7 cellular contexts compared by ENCODE assay signal in genomic region chr1:143831479-143832378, GRCh38.
A peak's percentile ranks its signal among the peaks of the same experiment; 100 is the strongest.
DNase-seq lines count a peak whose midpoint lies in the region; ATAC-seq, FAIRE-seq and TF ChIP-seq lines count a peak whose summit lies in the region.
"Not testable (repeated sequence)": the region's sequence is repeated elsewhere in the genome, so short reads cannot be mapped to it uniquely, and the experiment has no call there.

No MANE protein-coding gene starts in this region.

- not testable (repeated sequence) for H3K79me2 ChIP-seq in K562 (ENCODE audit: control insufficient read depth, insufficient read depth, low read length)

- H3K4me2 ChIP-seq in K562 (ENCODE audit: insufficient read depth, low read length): not testable (repeated sequence)

- not testable (repeated sequence) for H3K9me1 ChIP-seq in K562 (ENCODE audit: control insufficient read depth, insufficient read depth, low read length)

- H3K9me3 Mint-ChIP-seq in activated T-helper 17 cell treated with anti-CD3 and anti-CD28 coated beads, Interleukin-2, amount 50 U/mL, for 72 hours; stimulated activated naive B cell treated with anti-CD40 and anti-IgM and Interleukin-4, amounts not matched to agents 10 μg/mL and 1 μg/mL and 100 μg/mL, for 72 hours: not testable (repeated sequence)

- ATAC-seq in HG02885 (IDR thresholded peaks at IDR 0.05; ENCODE audit: poor library complexity, unreplicated experiment) (peak; percentile 80), K562 (peak; percentile 37; the same call in 2 of the 3 replicates)
- peak; percentile 85 for ATAC-seq in activated T-helper 17 cell treated with anti-CD3 and anti-CD28 coated beads, Interleukin-2, amount 50 U/mL, for 72 hours (replicated peaks)
- peak; percentile 18 to 53 for ATAC-seq in stimulated activated naive B cell treated with anti-CD40 and anti-IgM and Interleukin-4, amounts not matched to agents 10 μg/mL and 1 μg/mL and 100 μg/mL, for 72 hours (replicated peaks)

- not testable (repeated sequence) for H3K4me3 ChIP-seq in K562
- H3K4me3 ChIP-seq in iPS-15b (ENCODE audit: low read depth, low read length): peak overlapping the region; percentile 30

- not testable (repeated sequence) for H3K9ac ChIP-seq in K562 (ENCODE audit: insufficient read depth in 1 of 2, low read depth in 2 of 2, low read length in 2 of 2); iPS-15b (ENCODE audit: low read depth, low read length)

- POLR2A ChIA-PET in K562 (lab: Yijun Ruan, JAX): not testable (repeated sequence)

- in situ Hi-C loops in K562 (cut with MboI): not testable (repeated sequence)

- TF ChIP-seq RAD21 in K562 (CRISPR knock-in tag; conservative IDR thresholded peaks at IDR 0.05 in 1 of 2, IDR thresholded peaks at IDR 0.05 in 1 of 2): not testable (repeated sequence)

- H3K4me3 Mint-ChIP-seq in activated T-helper 17 cell treated with anti-CD3 and anti-CD28 coated beads, Interleukin-2, amount 50 U/mL, for 72 hours; stimulated activated naive B cell treated with anti-CD40 and anti-IgM and Interleukin-4, amounts not matched to agents 10 μg/mL and 1 μg/mL and 100 μg/mL, for 72 hours: not testable (repeated sequence)

- peak; percentile 17 for DNase-seq in NCI-H69 (lab: John Stamatoyannopoulos, UW)
- DNase-seq in activated CD4-positive, alpha-beta T cell treated with anti-CD3 and anti-CD28 coated beads for 48 hours: peak; percentile 8
- DNase-seq in K562 (ENCODE audit: extremely low read depth in 1 of 4, low spot score in 3 of 4); stimulated activated naive B cell treated with anti-CD40 and anti-IgM and Interleukin-4, amounts not matched to agents 10 μg/mL and 1 μg/mL and 100 μg/mL, for 72 hours: not testable (repeated sequence)

- not testable (repeated sequence) for TF ChIP-seq EP300 in K562 (IDR thresholded peaks at IDR 0.05; ENCODE audit: low read length)

- WGBS in K562 (ENCODE audit: insufficient coverage, low coverage, missing lambda C conversion rate): 17% methylated on average over 15 of the region's 34 CpGs

- not testable (repeated sequence) for TF ChIP-seq CTCF in K562 (IDR thresholded peaks at IDR 0.05 in 2 of 3, conservative IDR thresholded peaks at IDR 0.05 in 1 of 3; ENCODE audit: insufficient read depth in 2 of 3, low read depth in 1 of 3, low read length in 3 of 3)

- not testable (repeated sequence) for H3K27me3 Mint-ChIP-seq in activated T-helper 17 cell treated with anti-CD3 and anti-CD28 coated beads, Interleukin-2, amount 50 U/mL, for 72 hours; stimulated activated naive B cell treated with anti-CD40 and anti-IgM and Interleukin-4, amounts not matched to agents 10 μg/mL and 1 μg/mL and 100 μg/mL, for 72 hours

- not testable (repeated sequence) for H3K36me3 Mint-ChIP-seq in activated T-helper 17 cell treated with anti-CD3 and anti-CD28 coated beads, Interleukin-2, amount 50 U/mL, for 72 hours (ENCODE audit: low read depth); stimulated activated naive B cell treated with anti-CD40 and anti-IgM and Interleukin-4, amounts not matched to agents 10 μg/mL and 1 μg/mL and 100 μg/mL, for 72 hours

- H3K36me3 ChIP-seq in K562 (ENCODE audit: control insufficient read depth, insufficient read depth, low read length); iPS-15b (ENCODE audit: control insufficient read depth, insufficient read depth, low read length): not testable (repeated sequence)

- not testable (repeated sequence) for H3K4me1 Mint-ChIP-seq in activated T-helper 17 cell treated with anti-CD3 and anti-CD28 coated beads, Interleukin-2, amount 50 U/mL, for 72 hours; stimulated activated naive B cell treated with anti-CD40 and anti-IgM and Interleukin-4, amounts not matched to agents 10 μg/mL and 1 μg/mL and 100 μg/mL, for 72 hours

- CTCF ChIA-PET in K562 (lab: Yijun Ruan, JAX; ENCODE audit: low intra/inter-chr PET ratio): not testable (repeated sequence)

- not testable (repeated sequence) for FAIRE-seq in K562 (lab: Jason Lieb, UNC)

- not testable (repeated sequence) for H3K27ac ChIP-seq in K562 (ENCODE audit: extremely low read depth, low read depth, low read length)

- not testable (repeated sequence) for H4K20me1 ChIP-seq in K562 (replicated peaks; ENCODE audit: control insufficient read depth, insufficient read depth, low read length)

- not testable (repeated sequence) for TF ChIP-seq POLR2A in K562 (conservative IDR thresholded peaks at IDR 0.05)

- not testable (repeated sequence) for H3K4me1 ChIP-seq in K562 (replicated peaks in 1 of 2; ENCODE audit: control insufficient read depth in 2 of 2, insufficient read depth in 2 of 2, low read length in 2 of 2); iPS-15b (ENCODE audit: control insufficient read depth, insufficient read depth, low read length)

- H3K9me3 ChIP-seq in K562 (replicated peaks; ENCODE audit: control insufficient read depth, insufficient read depth, low read depth, low read length); iPS-15b (ENCODE audit: control insufficient read depth, insufficient read depth, low read length): not testable (repeated sequence)

- not testable (repeated sequence) for H2AFZ ChIP-seq in K562 (ENCODE audit: low read depth, low read length)

- intact Hi-C loops in K562 (cut with micrococcal nuclease): not testable (repeated sequence)

- not testable (repeated sequence) for H3K27ac Mint-ChIP-seq in activated T-helper 17 cell treated with anti-CD3 and anti-CD28 coated beads, Interleukin-2, amount 50 U/mL, for 72 hours; stimulated activated naive B cell treated with anti-CD40 and anti-IgM and Interleukin-4, amounts not matched to agents 10 μg/mL and 1 μg/mL and 100 μg/mL, for 72 hours

- not testable (repeated sequence) for BruUV-seq in K562 (replicated peaks; lab: Mats Ljungman, UMichigan)

- not testable (repeated sequence) for H3K27me3 ChIP-seq in K562 (ENCODE audit: control insufficient read depth in 2 of 2, insufficient read depth in 2 of 2, low read length in 2 of 2); iPS-15b (ENCODE audit: control insufficient read depth, insufficient read depth, low read length)

TF ChIP-seq in K562, 482 proteins besides CTCF, POLR2A, EP300 and RAD21:
- TF ChIP-seq POLR3A (IDR thresholded peaks at IDR 0.05; ENCODE audit: borderline replicate concordance, extremely low read depth, insufficient read depth, insufficient read length) (peak; percentile 29), POLR2H (tag; IDR thresholded peaks at IDR 0.05; ENCODE audit: low read depth) (peak; percentile 64)
